In the genomic region with DNA sequence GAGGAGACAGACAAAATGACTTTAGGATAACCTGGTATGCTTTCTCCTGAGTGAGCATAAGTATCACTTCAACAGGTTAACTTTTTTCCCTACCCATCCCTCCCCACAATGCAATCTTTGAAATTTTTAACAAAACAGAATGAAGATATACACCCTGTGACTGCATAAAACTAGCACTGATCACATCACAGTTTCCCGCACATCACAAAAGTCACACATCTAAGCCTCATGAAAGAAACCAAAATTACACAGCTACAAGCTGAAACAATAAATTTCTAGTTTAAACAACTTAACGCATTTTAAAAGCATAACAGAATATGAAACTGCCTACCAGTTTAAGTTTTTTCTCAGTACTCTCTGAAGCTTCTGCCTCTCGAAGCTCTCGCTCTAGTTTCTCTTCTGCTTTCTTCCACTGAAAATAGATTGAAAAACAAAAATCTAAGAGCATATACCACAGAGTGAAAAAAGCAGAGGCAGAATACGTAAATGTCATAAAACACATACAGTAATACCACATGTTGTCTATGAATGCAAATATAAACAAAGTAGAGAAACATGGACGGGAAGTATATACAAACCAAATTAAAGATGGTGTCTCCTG, we compare ENCODE assay signal across 13 cellular contexts. TPM values are rescaled to one million over a fixed set of nuclear protein-coding genes. Genes with fewer than 3 reads are reported as not detected.
DNase-seq lines count a peak whose midpoint lies in the region; ATAC-seq and TF ChIP-seq lines count a peak whose summit lies in the region.
"Had no signal": no experiment of that assay in that cellular context is flagged by ENCODE, and none has a peak within 500 bp of the region (broad histone marks: within the 10 kb centered on the region; RNA-seq: fewer than 3 reads in every experiment).

No MANE protein-coding gene starts in this region.

- peak overlapping the region; percentile 41 for H3K4me2 ChIP-seq in OCI-LY7 (ENCODE audit: low read length)

- ATAC-seq in GM18519 (IDR thresholded peaks at IDR 0.05; ENCODE audit: low FRiP score, unreplicated experiment) (peak; percentile 97), GM21515 (IDR thresholded peaks at IDR 0.05; ENCODE audit: unreplicated experiment) (peak; percentile 95), HG03097 (IDR thresholded peaks at IDR 0.05; ENCODE audit: low FRiP score, unreplicated experiment) (peak; percentile 87), left colon (no peak)
- no peak for ATAC-seq in activated CD4-positive, CD25-positive, alpha-beta regulatory T cell treated with anti-CD3 and anti-CD28 coated beads, Interleukin-2, amount 50 U/mL, for 24 hours
- ATAC-seq: Panc1 had no signal

- intact Hi-C loops in OCI-LY7 (cut with micrococcal nuclease; ENCODE audit: unreplicated experiment): loop anchor here (10.0 kb wide), 1 partner anchor 200 kb away; the partner anchor contains the start of gene HELLS
- intact Hi-C loops in left colon (cut with DNase I, micrococcal nuclease): no loop called here

- no peak for TF ChIP-seq CTCF in OCI-LY7 (conservative IDR thresholded peaks at IDR 0.05; ENCODE audit: low read length)

- no peaks in the 10 kb centered on the region for H3K9me2 ChIP-seq in OCI-LY7 (ENCODE audit: insufficient read depth, low read length)

- peaks cover 92% of the 10 kb centered on the region for H3K36me3 ChIP-seq in OCI-LY7 (ENCODE audit: insufficient read depth, low read length)

- POLR2A ChIA-PET in OCI-LY7 (lab: Charles Lee): interaction anchor here (0.7 to 3.2 kb wide), 6 partner anchors 9 to 1232 kb away, joined by 3 to 7 read pairs (median 4); partner anchors contain the start of gene NOC3L

- no peak overlapping the region for H2AFZ ChIP-seq in OCI-LY7 (ENCODE audit: low read length)

- H3K27ac ChIP-seq in OCI-LY7 (ENCODE audit: low read depth, low read length, poor library complexity, severe bottlenecking): peak overlapping the region; percentile 44
- H3K27ac ChIP-seq: thyroid gland had no signal

- CTCF ChIA-PET in OCI-LY7 (lab: Charles Lee; ENCODE audit: unreplicated experiment): no interaction called here

- peak overlapping the region; percentile 18 for H3K4me3 ChIP-seq in OCI-LY7 (ENCODE audit: low read depth, low read length, poor library complexity, severe bottlenecking)
- H3K4me3 ChIP-seq: thyroid gland had no signal

- 0 out of 2 replicates have a peak, but pooled peaks cover 5% of the 10 kb centered on the region for H4K20me1 ChIP-seq in OCI-LY7 (ENCODE audit: insufficient read depth, low read length)

- DNase-seq in OCI-LY7 (ENCODE audit: low spot score): peak; percentile 55
- no peak for DNase-seq in left colon
- DNase-seq in NCI-H2081 (lab: John Stamatoyannopoulos, UW): no peak
- DNase-seq in stimulated activated CD4-positive, alpha-beta T cell treated with anti-CD3 and anti-CD28 coated beads, Interleukin-15, amount 100 ng/mL, for 24 hours: no peak
- DNase-seq: activated CD4-positive, alpha-beta memory T cell treated with anti-CD3 and anti-CD28 coated beads, Interleukin-2, amount 10 ng/mL, durations not matched to agents 7 days and 5 days; islet precursor cell; stimulated activated CD4-positive, alpha-beta T cell treated with anti-CD3 and anti-CD28 coated beads, Interleukin-4, amount 100 ng/mL, for 24 hours; thyroid gland had no signal

- peaks cover 4% of the 10 kb centered on the region; the same call in 1 of the 2 replicates for H3K79me2 ChIP-seq in OCI-LY7 (ENCODE audit: insufficient read depth, low read depth, low read length)

- H3K4me1 ChIP-seq in OCI-LY7 (ENCODE audit: insufficient read depth, low read length, poor library complexity, severe bottlenecking): peaks cover 23% of the 10 kb centered on the region
- H3K4me1 ChIP-seq: thyroid gland had no signal

- no peaks in the 10 kb centered on the region for H3K9me3 ChIP-seq in OCI-LY7 (ENCODE audit: low read length)
- H3K9me3 ChIP-seq: thyroid gland had no signal

- BruUV-seq in OCI-LY7 (replicated peaks; lab: Mats Ljungman, UMichigan): no TSS peak

RNA-seq across cellular contexts. Expression of gene NOC3L, which starts 18.1 kb away (rescaled TPM):
- 31.6 and 38.5 TPM in 2 replicates for total RNA-seq in OCI-LY7 (2014; rRNA removed; shearing (Covaris generic))
- total RNA-seq in OCI-LY7 (2022) (31.2 and 37.1 TPM in 2 replicates), left colon (1 to 10 TPM; 6.3 to 6.6 TPM)

RNA-seq across cellular contexts. Expression of gene TBC1D12, which starts 57.7 kb away (rescaled TPM):
- total RNA-seq in OCI-LY7 (2014; rRNA removed; shearing (Covaris generic)): 3.9 and 5.0 TPM in 2 replicates
- total RNA-seq in OCI-LY7 (2022) (1.9 and 2.2 TPM in 2 replicates), left colon (10 to 100 TPM; 15.0 to 23.8 TPM)

Comparison
In these comparisons a context has a peak if more than half of its experiments do, and no peak if none do; other contexts are left out.
1. ATAC-seq: peak in GM18519 (single experiment), GM21515 (single experiment) and HG03097 (single experiment); none in activated CD4-positive, CD25-positive, alpha-beta regulatory T cell treated with anti-CD3 and anti-CD28 coated beads, Interleukin-2, amount 50 U/mL, for 24 hours (0 of 2) and left colon (single experiment).
2. RNA of gene NOC3L, which starts 18.1 kb away (total RNA-seq): 31.2 to 38.5 TPM in OCI-LY7; 6.3 to 6.6 TPM in left colon; every median in the first group is over 4 times any median in the second.